23 cellular contexts compared by ENCODE assay signal in genomic region chr10:86861351-86861750, GRCh38.
"Had no signal": no experiment of that assay in that cellular context is flagged by ENCODE, and none has a peak within 500 bp of the region (broad histone marks: within the 10 kb centered on the region; RNA-seq: fewer than 3 reads in every experiment).

No MANE protein-coding gene starts in this region.

- H2AFZ ChIP-seq: parathyroid adenoma had no signal

- H3K79me2 ChIP-seq: parathyroid adenoma had no signal

- H3K36me3 ChIP-seq: esophagus muscularis mucosa, prostate gland, spleen, tibial artery, upper lobe of left lung, uterus had no signal

- DNase-seq: cortex of kidney; dorsolateral prefrontal cortex; effector CD8-positive, alpha-beta T cell; foreskin fibroblast; left colon; left ventricle myocardium superior; mesenchymal stem cell; naive B cell; occipital lobe; spleen; stimulated activated CD4-positive, alpha-beta T cell treated with anti-CD3 and anti-CD28 coated beads, Interleukin-15, amount 100 ng/mL, for 24 hours; stimulated activated CD4-positive, alpha-beta T cell treated with anti-CD3 and anti-CD28 coated beads, Interleukin-1b, Interleukin-23, amount 100 ng/mL, for 48 hours; stimulated activated CD4-positive, alpha-beta T cell treated with anti-CD3 and anti-CD28 coated beads, Interleukin-4, amount 100 ng/mL, for 24 hours; tibial artery; upper lobe of left lung; uterus had no signal

- H3K27me3 ChIP-seq: dorsolateral prefrontal cortex, esophagus muscularis mucosa, tibial artery, upper lobe of left lung, uterus had no signal

- H3K9me3 ChIP-seq: esophagus muscularis mucosa, prostate gland, spleen, tibial artery, upper lobe of left lung, uterus had no signal

- H3K9ac ChIP-seq: parathyroid adenoma had no signal

- ATAC-seq: left colon; left ventricle myocardium superior; sciatic nerve; stimulated activated memory B cell treated with anti-CD40 and anti-IgM and Interleukin-4, amounts not matched to agents 10 μg/mL and 1 μg/mL and 100 μg/mL, for 72 hours had no signal

- FAIRE-seq: endometrium had no signal

- H3K4me1 ChIP-seq: parathyroid adenoma, prostate gland, uterus had no signal

- H3K27ac ChIP-seq: dorsolateral prefrontal cortex, esophagus muscularis mucosa, parathyroid adenoma, prostate gland, spleen, upper lobe of left lung, uterus had no signal

- H3K4me3 ChIP-seq: dorsolateral prefrontal cortex, esophagus muscularis mucosa, lung, prostate gland, spleen, tibial artery, upper lobe of left lung, uterus had no signal
